22 cellular contexts compared by ENCODE assay signal in genomic region chr21:42640486-42640885, GRCh38. TPM values are rescaled to one million over a fixed set of nuclear protein-coding genes. Genes with fewer than 3 reads are reported as not detected.
A peak's percentile ranks its signal among the peaks of the same experiment; 100 is the strongest.
DNase-seq lines count a peak whose midpoint lies in the region; ATAC-seq and TF ChIP-seq lines count a peak whose summit lies in the region.
"Had no signal": no experiment of that assay in that cellular context is flagged by ENCODE, and none has a peak within 500 bp of the region (broad histone marks: within the 10 kb centered on the region; RNA-seq: fewer than 3 reads in every experiment).

No MANE protein-coding gene starts in this region.

- DNase-seq in HCT116 (ENCODE audit: low read depth, low spot score) (no peak), PC-9 (no peak), chondrocyte (ENCODE audit: low spot score) (peak; percentile 25), ovary (peak in 4 of 5 donors; percentile 35 to 74 (median 55)), glomerular visceral epithelial cell (ENCODE audit: extremely low spot score) (no peak), NCI-H1105 treated with DMSO at 0.1 percent for 48 hours (lab: John Stamatoyannopoulos, UW) (no peak)
- DNase-seq in activated T-helper 2 cell treated with anti-CD3 and anti-CD28 coated beads, Interferon-gamma antibody, Interleukin-2, Interleukin-4, amounts not matched to agents 10 μg/mL and 5 μg/mL and 100 μg/mL, durations not matched to agents 14 hours and 24 hours and 36 hours (ENCODE audit: low spot score) = no peak
- DNase-seq: activated CD4-positive, alpha-beta T cell treated with anti-CD3 and anti-CD28 coated beads for 48 hours; Caco-2; effector CD4-positive, alpha-beta T cell; Karpas-422; NCI-H1092; NCI-H2029; SIG-M5; stimulated activated CD8-positive, alpha-beta memory T cell treated with anti-CD3 and anti-CD28 coated beads, Interleukin-4, amount 100 ng/mL, for 48 hours; T-cell; uterus had no signal

- H3K4me2 ChIP-seq in HCT116 (ENCODE audit: low read length) = peak overlapping the region; percentile 27; the same call in 1 of the 2 replicates
- 0 out of 2 replicates have a peak overlapping the region, but pooled peaks have one; percentile 23 for H3K4me2 ChIP-seq in PC-9

- H3K27me3 Mint-ChIP-seq in chondrocyte (ENCODE audit: low read depth) = peaks cover 39% of the 10 kb centered on the region
- peaks cover 10% of the 10 kb centered on the region for H3K27me3 Mint-ChIP-seq in activated T-helper 2 cell treated with anti-CD3 and anti-CD28 coated beads, Interferon-gamma antibody, Interleukin-2, Interleukin-4, amounts not matched to agents 10 μg/mL and 5 μg/mL and 100 μg/mL, durations not matched to agents 14 hours and 24 hours and 36 hours (ENCODE audit: low read depth)

- POLR2A ChIA-PET in HCT116 (lab: Charles Lee) (interaction anchor here (0.5 kb wide), 1 partner anchor 106 kb away, joined by 3 read pairs; no protein-coding TSS in a partner anchor), PC-9 (lab: Charles Lee; ENCODE audit: unreplicated experiment) (no interaction called here)

- WGBS in ovary, 3 donors = 14 to 35% (median 19%) methylated on average over 4 of the region's 4 CpGs

- BruUV-seq in HCT116 (replicated peaks; lab: Mats Ljungman, UMichigan) (no TSS peak), PC-9 (replicated peaks; lab: Mats Ljungman, UMichigan) (no TSS peak)

- CTCF ChIA-PET in HCT116 (lab: Charles Lee) (interaction anchor here (0.8 kb wide), 1 partner anchor 11 kb away, joined by 3 read pairs; no protein-coding TSS in a partner anchor), PC-9 (lab: Charles Lee) (interaction anchor here (0.6 kb wide), 1 partner anchor 182 kb away, joined by 8 read pairs; no protein-coding TSS in a partner anchor)

- H3K27me3 ChIP-seq in HCT116 (ENCODE audit: insufficient read depth, low read length) = 0 out of 2 replicates have a peak, but pooled peaks cover 4% of the 10 kb centered on the region
- H3K27me3 ChIP-seq in PC-9 (ENCODE audit: insufficient read depth, low read depth) = no peaks in the 10 kb centered on the region
- H3K27me3 ChIP-seq in ovary = no peaks in the 10 kb centered on the region
- H3K27me3 ChIP-seq: ascending aorta, uterus had no signal

- no peak for TF ChIP-seq EP300 in ovary (IDR thresholded peaks at IDR 0.05)

- H3K27ac ChIP-seq in HCT116 (ENCODE audit: low read depth, low read length) (no peak overlapping the region), PC-9 (no peak overlapping the region), ovary (no peak overlapping the region)
- H3K27ac ChIP-seq: ascending aorta; BLaER1 treated with 17β-estradiol and CSF1 and Interleukin-3, amounts not matched to agents 10 nM and 100 nM; neutrophil; uterus had no signal

- H3K79me2 ChIP-seq in HCT116 (ENCODE audit: insufficient read depth, low read length) (no peaks in the 10 kb centered on the region), PC-9 (ENCODE audit: low read depth) (no peaks in the 10 kb centered on the region)

- no peaks in the 10 kb centered on the region for H3K36me3 Mint-ChIP-seq in chondrocyte (ENCODE audit: low read depth)
- no peaks in the 10 kb centered on the region for H3K36me3 Mint-ChIP-seq in activated T-helper 2 cell treated with anti-CD3 and anti-CD28 coated beads, Interferon-gamma antibody, Interleukin-2, Interleukin-4, amounts not matched to agents 10 μg/mL and 5 μg/mL and 100 μg/mL, durations not matched to agents 14 hours and 24 hours and 36 hours (ENCODE audit: low read depth)
- H3K36me3 Mint-ChIP-seq: activated naive CD4-positive, alpha-beta T cell treated with anti-CD3 and anti-CD28 coated beads, Interleukin-2, amount 50 U/mL, for 72 hours; T-cell had no signal

- no peaks in the 10 kb centered on the region for H3K36me3 ChIP-seq in HCT116 (ENCODE audit: control insufficient read depth in 1 of 2, insufficient read depth in 2 of 2, low read length in 2 of 2)
- H3K36me3 ChIP-seq in PC-9 (ENCODE audit: low read depth) = no peaks in the 10 kb centered on the region
- H3K36me3 ChIP-seq in ovary = no peaks in the 10 kb centered on the region
- H3K36me3 ChIP-seq: ascending aorta; BLaER1 treated with 17β-estradiol and CSF1 and Interleukin-3, amounts not matched to agents 10 nM and 100 nM; neutrophil; uterus had no signal

- RAD21 ChIA-PET in HCT116 (lab: Charles Lee; ENCODE audit: low non-redundant PET in 1 of 2, low total read pairs in 2 of 2, uncharacterized antibody in 2 of 2, unreplicated experiment in 2 of 2) = no interaction called here

- peaks cover 7% of the 10 kb centered on the region for H3K4me1 Mint-ChIP-seq in chondrocyte (ENCODE audit: low read depth)
- H3K4me1 Mint-ChIP-seq in activated T-helper 2 cell treated with anti-CD3 and anti-CD28 coated beads, Interferon-gamma antibody, Interleukin-2, Interleukin-4, amounts not matched to agents 10 μg/mL and 5 μg/mL and 100 μg/mL, durations not matched to agents 14 hours and 24 hours and 36 hours (ENCODE audit: low read depth) = no peaks in the 10 kb centered on the region
- H3K4me1 Mint-ChIP-seq: T-cell had no signal

- H3K27ac Mint-ChIP-seq in chondrocyte (ENCODE audit: unreplicated experiment) = no peak overlapping the region
- no peak overlapping the region for H3K27ac Mint-ChIP-seq in activated T-helper 2 cell treated with anti-CD3 and anti-CD28 coated beads, Interferon-gamma antibody, Interleukin-2, Interleukin-4, amounts not matched to agents 10 μg/mL and 5 μg/mL and 100 μg/mL, durations not matched to agents 14 hours and 24 hours and 36 hours
- H3K27ac Mint-ChIP-seq: activated naive CD4-positive, alpha-beta T cell treated with anti-CD3 and anti-CD28 coated beads, Interleukin-2, amount 50 U/mL, for 72 hours; T-cell had no signal

- H3K4me3 Mint-ChIP-seq in chondrocyte (ENCODE audit: unreplicated experiment) = no peak overlapping the region
- H3K4me3 Mint-ChIP-seq in activated T-helper 2 cell treated with anti-CD3 and anti-CD28 coated beads, Interferon-gamma antibody, Interleukin-2, Interleukin-4, amounts not matched to agents 10 μg/mL and 5 μg/mL and 100 μg/mL, durations not matched to agents 14 hours and 24 hours and 36 hours (ENCODE audit: low read depth) = no peak overlapping the region
- H3K4me3 Mint-ChIP-seq: T-cell had no signal

- no peaks in the 10 kb centered on the region for H3K9me2 ChIP-seq in HCT116 (ENCODE audit: insufficient read depth)
- no peaks in the 10 kb centered on the region for H3K9me2 ChIP-seq in PC-9 (ENCODE audit: insufficient read depth)

- H3K4me1 ChIP-seq in HCT116 (ENCODE audit: control insufficient read depth in 1 of 2, insufficient read depth in 2 of 2, low read length in 2 of 2) (peaks cover 4 to 12% of the 10 kb centered on the region in 2 experiments), PC-9 (replicated peaks; ENCODE audit: insufficient read depth) (peaks cover 25% of the 10 kb centered on the region), ovary (ENCODE audit: insufficient read depth) (peaks cover 8% of the 10 kb centered on the region)
- H3K4me1 ChIP-seq: ascending aorta; BLaER1 treated with 17β-estradiol and CSF1 and Interleukin-3, amounts not matched to agents 10 nM and 100 nM; Caco-2 had no signal

- H4K20me1 ChIP-seq in HCT116 (ENCODE audit: insufficient read depth) = no peaks in the 10 kb centered on the region
- no peaks in the 10 kb centered on the region for H4K20me1 ChIP-seq in PC-9 (ENCODE audit: insufficient read depth)

- no peak overlapping the region for H2AFZ ChIP-seq in HCT116 (ENCODE audit: low read depth, low read length, poor library complexity, severe bottlenecking)
- H2AFZ ChIP-seq in PC-9 = no peak overlapping the region

- no peaks in the 10 kb centered on the region for H3K9me3 Mint-ChIP-seq in chondrocyte (ENCODE audit: low read depth)
- no peaks in the 10 kb centered on the region for H3K9me3 Mint-ChIP-seq in activated T-helper 2 cell treated with anti-CD3 and anti-CD28 coated beads, Interferon-gamma antibody, Interleukin-2, Interleukin-4, amounts not matched to agents 10 μg/mL and 5 μg/mL and 100 μg/mL, durations not matched to agents 14 hours and 24 hours and 36 hours
- H3K9me3 Mint-ChIP-seq: activated naive CD4-positive, alpha-beta T cell treated with anti-CD3 and anti-CD28 coated beads, Interleukin-2, amount 50 U/mL, for 72 hours; T-cell had no signal

- H3K4me3 ChIP-seq in HCT116 (replicated peaks in 1 of 2; ENCODE audit: low read depth in 1 of 2, low read length in 2 of 2) (no peak overlapping the region), PC-9 (no peak overlapping the region), ovary (no peak overlapping the region)
- H3K4me3 ChIP-seq: ascending aorta; BLaER1 treated with 17β-estradiol and CSF1 and Interleukin-3, amounts not matched to agents 10 nM and 100 nM; uterus had no signal

- TF ChIP-seq POLR2A in HCT116 (IDR thresholded peaks at IDR 0.05; ENCODE audit: borderline replicate concordance, extremely low read depth, insufficient read depth, insufficient read length) (no peak), ovary (IDR thresholded peaks at IDR 0.05) (no peak)

- H3K9ac ChIP-seq in HCT116 (ENCODE audit: low read length) = no peak overlapping the region
- H3K9ac ChIP-seq: BLaER1 treated with 17β-estradiol and CSF1 and Interleukin-3, amounts not matched to agents 10 nM and 100 nM had no signal

- TF ChIP-seq RAD21 in HCT116 (IDR thresholded peaks at IDR 0.05; ENCODE audit: low read depth) = no peak

- ATAC-seq in HCT116 = peak; percentile 34; the same call in 1 of the 2 replicates
- ATAC-seq in HG02571 (IDR thresholded peaks at IDR 0.05; ENCODE audit: unreplicated experiment) = no peak
- ATAC-seq: activated naive CD4-positive, alpha-beta T cell treated with anti-CD3 and anti-CD28 coated beads, Interleukin-2, amount 50 U/mL, for 72 hours; T-cell had no signal

- no peaks in the 10 kb centered on the region for H3K9me3 ChIP-seq in HCT116 (ENCODE audit: control insufficient read depth in 1 of 2, insufficient read depth in 1 of 2, low read depth in 1 of 2, low read length in 2 of 2)
- no peaks in the 10 kb centered on the region for H3K9me3 ChIP-seq in PC-9 (ENCODE audit: insufficient read depth, low read depth)
- no peaks in the 10 kb centered on the region for H3K9me3 ChIP-seq in ovary
- H3K9me3 ChIP-seq: ascending aorta; BLaER1 treated with 17β-estradiol and CSF1 and Interleukin-3, amounts not matched to agents 10 nM and 100 nM; Caco-2; neutrophil; uterus had no signal

- intact Hi-C loops in HCT116 (cut with micrococcal nuclease) = no loop called here
- intact Hi-C loops in PC-9 (cut with micrococcal nuclease; ENCODE audit: unreplicated experiment) = no loop called here
- intact Hi-C loops in ovary (cut with DNase I) = no loop called here
- intact Hi-C loops in activated T-helper 2 cell treated with anti-CD3 and anti-CD28 coated beads, Interferon-gamma antibody, Interleukin-2, Interleukin-4, amounts not matched to agents 10 μg/mL and 5 μg/mL and 100 μg/mL, durations not matched to agents 14 hours and 24 hours and 36 hours (cut with micrococcal nuclease) = no loop called here

- H3F3A ChIP-seq in PC-9 (ENCODE audit: insufficient read depth, low read depth) = peaks cover 12% of the 10 kb centered on the region; the same call in 1 of the 2 replicates

- TF ChIP-seq CTCF in HCT116 (IDR thresholded peaks at IDR 0.05 in 2 of 3, conservative IDR thresholded peaks at IDR 0.05 in 1 of 3; ENCODE audit: borderline replicate concordance in 1 of 3, insufficient read depth in 1 of 3, low read depth in 2 of 3, low read length in 2 of 3) (no peak), PC-9 (conservative IDR thresholded peaks at IDR 0.05) (no peak), chondrocyte (IDR thresholded peaks at IDR 0.05) (no peak), ovary (IDR thresholded peaks at IDR 0.05) (no peak)

RNA-seq across cellular contexts. Expression of gene PDE9A, which starts 12.9 kb away (rescaled TPM):
- total RNA-seq in HCT116 (2021; ENCODE audit: unreplicated experiment) (31.4 TPM), PC-9 (2021) (8.4 and 9.4 TPM in 2 replicates), chondrocyte (0.60 to 1.2 TPM (median 1.1 TPM) in 3 replicates), ovary (10 to 100 TPM in 2 of 7 donors, 1 to 10 TPM in 5; 3.9 to 11.3 (median 6.9) TPM)
- polyA plus RNA-seq in HCT116 (2012) = 37.4 and 40.7 TPM in 2 replicates
- polyA plus RNA-seq in ovary = 1 to 10 TPM; 5.6 to 8.0 TPM
- 16.6 and 17.5 TPM in 2 replicates for total RNA-seq in activated T-helper 2 cell treated with anti-CD3 and anti-CD28 coated beads, Interferon-gamma antibody, Interleukin-2, Interleukin-4, amounts not matched to agents 10 μg/mL and 5 μg/mL and 100 μg/mL, durations not matched to agents 14 hours and 24 hours and 36 hours

Comparison
In these comparisons a context has a peak if more than half of its experiments do, and no peak if none do; other contexts are left out.
1. DNase-seq: peak in chondrocyte (single experiment) and ovary (4 of 5); none in HCT116 (single experiment), PC-9 (0 of 2), glomerular visceral epithelial cell (single experiment), NCI-H1105 treated with DMSO at 0.1 percent for 48 hours (single experiment) and activated T-helper 2 cell treated with anti-CD3 and anti-CD28 coated beads, Interferon-gamma antibody, Interleukin-2, Interleukin-4, amounts not matched to agents 10 μg/mL and 5 μg/mL and 100 μg/mL, durations not matched to agents 14 hours and 24 hours and 36 hours (single experiment).